9 cellular contexts compared by ENCODE assay signal in the genomic region with DNA sequence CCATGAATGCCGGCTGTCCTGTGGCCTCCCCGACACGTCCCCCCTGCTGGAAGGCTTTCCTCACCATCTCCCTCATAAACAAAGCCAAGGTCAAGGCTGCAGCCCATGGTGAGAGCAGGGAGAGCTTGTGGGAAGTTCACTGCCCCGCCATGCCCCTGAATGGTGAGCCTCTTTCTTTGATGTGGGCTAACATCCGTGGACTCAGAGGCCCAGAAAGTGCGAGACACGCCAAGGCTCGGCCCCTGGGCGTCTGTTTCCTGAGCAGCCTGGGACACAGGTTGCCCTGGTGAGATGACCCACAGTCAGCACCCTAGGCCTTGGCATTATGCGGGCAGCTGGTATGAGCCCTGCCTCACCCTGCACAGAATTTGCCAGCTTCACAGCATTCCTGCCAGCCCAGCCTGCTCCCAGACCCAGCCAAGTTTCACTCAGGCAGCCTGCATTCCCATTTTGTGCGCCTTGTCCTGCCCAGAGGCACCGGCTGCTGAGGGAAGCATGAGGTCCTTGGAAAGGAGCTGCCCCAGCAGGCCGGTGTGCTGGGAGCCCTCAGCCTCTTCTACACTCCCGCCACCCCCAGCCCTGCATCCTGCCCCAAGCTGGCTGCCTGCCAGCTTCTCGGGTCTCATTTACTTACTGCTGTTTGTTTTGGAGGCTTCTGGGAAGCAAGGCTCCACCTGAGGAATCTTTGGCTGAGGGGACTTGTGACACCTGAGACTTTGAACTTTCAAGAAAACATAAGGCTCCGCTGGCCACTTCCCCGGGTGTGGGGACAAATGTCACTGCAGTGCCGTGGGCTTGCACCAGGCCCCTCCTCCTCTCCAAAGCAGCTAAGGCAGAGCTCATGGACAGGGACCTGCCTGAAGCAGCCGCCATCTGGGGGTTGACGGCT. TPM values are rescaled to one million over a fixed set of nuclear protein-coding genes. Genes with fewer than 3 reads are reported as not detected.
A peak's percentile ranks its signal among the peaks of the same experiment; 100 is the strongest.
DNase-seq lines count a peak whose midpoint lies in the region; ATAC-seq, FAIRE-seq and TF ChIP-seq lines count a peak whose summit lies in the region.
"Had no signal": no experiment of that assay in that cellular context is flagged by ENCODE, and none has a peak within 500 bp of the region (broad histone marks: within the 10 kb centered on the region; RNA-seq: fewer than 3 reads in every experiment).

No MANE protein-coding gene starts in this region.

- H3K36me3 Mint-ChIP-seq in GM23338 (ENCODE audit: low read depth) (no peaks in the 10 kb centered on the region), CD14-positive monocyte (no peaks in the 10 kb centered on the region)

- H3K4me1 Mint-ChIP-seq in GM23338 = peaks cover 12% of the 10 kb centered on the region; the same call in 2 of the 3 replicates
- peaks cover 7% of the 10 kb centered on the region for H3K4me1 Mint-ChIP-seq in CD14-positive monocyte

- H3K4me3 Mint-ChIP-seq in GM23338 = no peak overlapping the region
- no peak overlapping the region for H3K4me3 Mint-ChIP-seq in CD14-positive monocyte

- ATAC-seq in GM23338 (peak; percentile 78), K562 (peak; percentile 83), GM19023 (IDR thresholded peaks at IDR 0.05; ENCODE audit: unreplicated experiment) (no peak), GM19467 (IDR thresholded peaks at IDR 0.05; ENCODE audit: unreplicated experiment) (no peak)

- H2AFZ ChIP-seq in GM23338 = peak overlapping the region; percentile 59; the same call in 1 of the 2 replicates
- peak overlapping the region; percentile 74 for H2AFZ ChIP-seq in K562 (ENCODE audit: low read depth, low read length)
- H2AFZ ChIP-seq in Karpas-422 (ENCODE audit: low read length) = no peak overlapping the region

- H3K9me3 ChIP-seq in K562 (replicated peaks; ENCODE audit: control insufficient read depth, insufficient read depth, low read depth, low read length) = no peaks in the 10 kb centered on the region
- no peaks in the 10 kb centered on the region for H3K9me3 ChIP-seq in Karpas-422 (ENCODE audit: low read length)

- no peak for TF ChIP-seq EP300 in K562 (IDR thresholded peaks at IDR 0.05; ENCODE audit: low read length)

- 47% methylated on average over 20 of the region's 20 CpGs for WGBS in K562 (ENCODE audit: insufficient coverage, low coverage, missing lambda C conversion rate)

- CTCF ChIA-PET in K562 (lab: Yijun Ruan, JAX; ENCODE audit: low intra/inter-chr PET ratio) = interaction anchor here (0.5 to 1.8 kb wide), 2 partner anchors 27 to 66 kb away, joined by 3 to 5 read pairs; no protein-coding TSS in a partner anchor

- peaks cover 4% of the 10 kb centered on the region for H3K27me3 Mint-ChIP-seq in GM23338 (ENCODE audit: insufficient read depth, low read depth, poor library complexity)
- H3K27me3 Mint-ChIP-seq in CD14-positive monocyte (ENCODE audit: low read depth in 3 of 3) = peaks cover 0 to 3% (median 1%) of the 10 kb centered on the region in 3 donors

- BruUV-seq in K562 (replicated peaks; lab: Mats Ljungman, UMichigan) = no TSS peak

- H3K9me1 ChIP-seq in K562 (ENCODE audit: control insufficient read depth, insufficient read depth, low read length) = no peaks in the 10 kb centered on the region

- POLR2A ChIA-PET in K562 (lab: Yijun Ruan, JAX) = interaction anchor here (0.6 to 3.4 kb wide), 7 partner anchors 9 to 314 kb away, joined by 3 to 19 read pairs (median 5); no protein-coding TSS in a partner anchor

- no peak overlapping the region for H3K27ac Mint-ChIP-seq in GM23338
- H3K27ac Mint-ChIP-seq in CD14-positive monocyte = peak overlapping the region in 1 of 7 donors; percentile 40

- H3K9me2 ChIP-seq in GM23338 (ENCODE audit: insufficient read depth) (no peaks in the 10 kb centered on the region), Karpas-422 (replicated peaks; ENCODE audit: insufficient read depth, low read length) (no peaks in the 10 kb centered on the region)

- FAIRE-seq in K562 (lab: Jason Lieb, UNC) = no peak

- no peak for TF ChIP-seq POLR2A in K562 (conservative IDR thresholded peaks at IDR 0.05)

- TF ChIP-seq CTCF in GM23338 (conservative IDR thresholded peaks at IDR 0.05; ENCODE audit: low read depth in 2 of 2) = no peak
- TF ChIP-seq CTCF in K562 (IDR thresholded peaks at IDR 0.05 in 2 of 3, conservative IDR thresholded peaks at IDR 0.05 in 1 of 3; ENCODE audit: insufficient read depth in 2 of 3, low read depth in 1 of 3, low read length in 3 of 3) = no peak
- TF ChIP-seq CTCF in CD14-positive monocyte (IDR thresholded peaks at IDR 0.05) = no peak

- no peaks in the 10 kb centered on the region for H3F3A ChIP-seq in GM23338 (replicated peaks; ENCODE audit: low read depth)

- H3K4me3 ChIP-seq in GM23338 (no peak overlapping the region), K562 (no peak overlapping the region), Karpas-422 (ENCODE audit: low read length) (no peak overlapping the region)
- H3K4me3 ChIP-seq: skin epidermis had no signal

- intact Hi-C loops in K562 (cut with micrococcal nuclease) = no loop called here
- intact Hi-C loops in CD14-positive monocyte (cut with micrococcal nuclease) = no loop called here

- H3K9me3 Mint-ChIP-seq in GM23338 = no peaks in the 10 kb centered on the region; the same call in 2 of the 3 replicates
- H3K9me3 Mint-ChIP-seq in CD14-positive monocyte = no peaks in the 10 kb centered on the region

- H4K20me1 ChIP-seq in GM23338 (replicated peaks; ENCODE audit: insufficient read depth) (no peaks in the 10 kb centered on the region), K562 (replicated peaks; ENCODE audit: control insufficient read depth, insufficient read depth, low read length) (no peaks in the 10 kb centered on the region), Karpas-422 (ENCODE audit: insufficient read depth, low read depth, low read length) (no peaks in the 10 kb centered on the region)

- no peaks in the 10 kb centered on the region for H3K4me1 ChIP-seq in GM23338 (ENCODE audit: insufficient read depth)
- peaks cover 10 to 13% of the 10 kb centered on the region in 2 experiments; a peak in 4 of 5 replicates for H3K4me1 ChIP-seq in K562 (replicated peaks in 1 of 2; ENCODE audit: control insufficient read depth in 2 of 2, insufficient read depth in 2 of 2, low read length in 2 of 2)
- H3K4me1 ChIP-seq in Karpas-422 (ENCODE audit: low read length) = no peaks in the 10 kb centered on the region

- in situ Hi-C loops in K562 (cut with MboI) = no loop called here

- H3K27ac ChIP-seq in GM23338 (ENCODE audit: low read depth) = no peak overlapping the region
- H3K27ac ChIP-seq in K562 (ENCODE audit: extremely low read depth, low read depth, low read length) = no peak overlapping the region
- H3K27ac ChIP-seq in Karpas-422 (ENCODE audit: low read length) = no peak overlapping the region

- H3K27me3 ChIP-seq in GM23338 (ENCODE audit: insufficient read depth) (no peaks in the 10 kb centered on the region), K562 (ENCODE audit: control insufficient read depth in 2 of 2, insufficient read depth in 2 of 2, low read length in 2 of 2) (no peaks in the 10 kb centered on the region), Karpas-422 (ENCODE audit: low read length) (no peaks in the 10 kb centered on the region)

- no peak overlapping the region for H3K4me2 ChIP-seq in GM23338
- no peak overlapping the region for H3K4me2 ChIP-seq in K562 (ENCODE audit: insufficient read depth, low read length)
- no peak overlapping the region for H3K4me2 ChIP-seq in Karpas-422 (ENCODE audit: low read depth, low read length, poor library complexity, severe bottlenecking)

- H3K9ac ChIP-seq in K562 (ENCODE audit: insufficient read depth in 1 of 2, low read depth in 2 of 2, low read length in 2 of 2) (peak overlapping the region in 1 of 2 experiments; percentile 80; a peak in 2 of 4 replicates), Karpas-422 (ENCODE audit: low read length) (no peak overlapping the region)

- DNase-seq in GM23338 (ENCODE audit: low spot score) (no peak), NCI-H524 (lab: John Stamatoyannopoulos, UW) (peak; percentile 62 to 85), K562 (ENCODE audit: extremely low read depth in 1 of 4, low spot score in 3 of 4) (peak; percentile 46 to 72 (median 59)), lung microvascular endothelial cell (ENCODE audit: low read depth in 2 of 2) (peak; percentile 26 to 30), Karpas-422 (no peak), CD14-positive monocyte (ENCODE audit: low spot score) (no peak)

- TF ChIP-seq RAD21 in K562 (CRISPR knock-in tag; conservative IDR thresholded peaks at IDR 0.05 in 1 of 2, IDR thresholded peaks at IDR 0.05 in 1 of 2) = 0 out of 4 replicates have a peak, but pooled peaks of 1 of the 2 experiments have one; percentile 16

- H3K79me2 ChIP-seq in GM23338 (replicated peaks; ENCODE audit: insufficient read depth) (no peaks in the 10 kb centered on the region), K562 (ENCODE audit: control insufficient read depth, insufficient read depth, low read length) (no peaks in the 10 kb centered on the region), Karpas-422 (ENCODE audit: low read length) (no peaks in the 10 kb centered on the region)

- no peaks in the 10 kb centered on the region for H3K36me3 ChIP-seq in GM23338 (ENCODE audit: insufficient read depth)
- H3K36me3 ChIP-seq in K562 (ENCODE audit: control insufficient read depth, insufficient read depth, low read length) = no peaks in the 10 kb centered on the region
- no peaks in the 10 kb centered on the region for H3K36me3 ChIP-seq in Karpas-422 (ENCODE audit: insufficient read depth, low read length)

RNA-seq across cellular contexts. Expression of a gene that starts 31.9 kb away (rescaled TPM):
- total RNA-seq in GM23338 (2014; rRNA removed; shearing (Covaris generic)) = 19.1 and 24.9 TPM in 2 replicates
- polyA plus RNA-seq in GM23338 (2016; fragmentation: Nextera tagmentation; extraction: Ambion mirVana) (15.8 and 17.0 TPM in 2 replicates), K562 (2011; rRNA removed) (53.3 and 69.7 TPM in 2 replicates), K562 (2014; fragmentation: Illumina TruSeq; extraction: Trizol) (66.4 and 75.9 TPM in 2 replicates), K562 (2014; fragmentation: Nextera tagmentation; extraction: Ambion mirVana) (10 to 100 TPM; 30.0 to 38.6 TPM), K562 (2014; rRNA removed) (48.6 and 66.4 TPM in 2 replicates), CD14-positive monocyte (not detected)
- total RNA-seq in K562 (2011; cell fraction: chromatin; rRNA removed; ENCODE audit: low replicate concordance) = 18.3 and 46.6 TPM in 2 replicates
- total RNA-seq in K562 (2011; cell fraction: nucleolus; rRNA removed) = 15.0 and 17.2 TPM in 2 replicates
- total RNA-seq in K562 (2011; cell fraction: nucleoplasm; rRNA removed) = 22.6 and 23.8 TPM in 2 replicates
- total RNA-seq in K562 (2014; rRNA removed) (54.4 and 65.8 TPM in 2 replicates), K562 (2014; rRNA removed; fragmentation: Illumina TruSeq; extraction: Trizol) (74.7 and 85.7 TPM in 2 replicates), K562 (2015; rRNA removed; fragmentation: Illumina TruSeq; extraction: Trizol) (64.5 and 72.1 TPM in 2 replicates), K562 (2021) (45.6 and 52.8 TPM in 2 replicates), lung microvascular endothelial cell (2.4 and 9.4 TPM in 2 replicates)
- polyA plus RNA-seq in K562 (2011; cell fraction: cytosol; rRNA removed) = 17.1 and 29.6 TPM in 2 replicates
- 24.2 and 25.4 TPM in 2 replicates for polyA plus RNA-seq in K562 (2011; cell fraction: nucleus; rRNA removed)
- 42.5 and 47.0 TPM in 2 replicates for polyA plus RNA-seq in K562 (2012)
- polyA minus RNA-seq in K562 (2011; rRNA and poly(A)+ RNA removed) = 122 and 124 TPM in 2 replicates
- 30.9 and 39.3 TPM in 2 replicates for polyA minus RNA-seq in K562 (2011; cell fraction: cytosol; rRNA and poly(A)+ RNA removed)
- polyA minus RNA-seq in K562 (2011; cell fraction: nucleus; rRNA and poly(A)+ RNA removed) = 23.6 and 35.4 TPM in 2 replicates
- 25.9 and 35.0 TPM in 2 replicates for total RNA-seq in Karpas-422 (2014; rRNA removed; shearing (Covaris generic); ENCODE audit: low replicate concordance)

Comparison
In these comparisons a context has a peak if more than half of its experiments do, and no peak if none do; other contexts are left out.
1. ATAC-seq: peak in GM23338 (single experiment) and K562 (single experiment); none in GM19023 (single experiment) and GM19467 (single experiment).
2. DNase-seq: peak in NCI-H524 (2 of 2), K562 (4 of 4) and lung microvascular endothelial cell (2 of 2); none in GM23338 (single experiment), Karpas-422 (single experiment) and CD14-positive monocyte (single experiment).